ENCODE assay signal across 10 cellular contexts in the genomic region with DNA sequence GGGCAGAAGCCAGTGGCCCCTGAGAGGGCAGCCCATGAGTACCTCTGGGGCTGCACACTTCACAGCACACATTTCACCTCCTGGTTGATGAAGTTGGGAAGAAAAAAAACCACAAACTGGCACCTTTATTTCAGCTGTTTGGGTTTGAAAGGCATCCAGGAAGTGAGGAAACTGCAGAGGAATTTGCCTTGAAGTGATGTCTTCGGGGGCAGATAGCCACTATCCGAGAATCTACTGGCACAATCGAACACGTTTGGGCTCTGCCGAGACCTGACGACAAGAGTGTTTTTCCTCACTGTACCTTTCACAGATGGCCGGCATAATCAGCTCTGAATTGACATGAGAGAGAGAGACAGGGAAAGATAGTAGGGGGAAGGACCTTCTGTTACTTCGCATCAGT. TPM values are rescaled to one million over a fixed set of nuclear protein-coding genes. Genes with fewer than 3 reads are reported as not detected.
DNase-seq lines count a peak whose midpoint lies in the region; ATAC-seq, FAIRE-seq and TF ChIP-seq lines count a peak whose summit lies in the region.
"Had no signal": no experiment of that assay in that cellular context is flagged by ENCODE, and none has a peak within 500 bp of the region (broad histone marks: within the 10 kb centered on the region; RNA-seq: fewer than 3 reads in every experiment).

No MANE protein-coding gene starts in this region.

- H3K27me3 ChIP-seq in heart left ventricle (no peaks in the 10 kb centered on the region), keratinocyte (ENCODE audit: control insufficient read depth, extremely low read depth, insufficient read depth, low read length) (no peaks in the 10 kb centered on the region)

- peaks cover 12 to 89% (median 60%) of the 10 kb centered on the region in 12 donors for H3K4me1 ChIP-seq in heart left ventricle
- peaks cover 56% of the 10 kb centered on the region for H3K4me1 ChIP-seq in keratinocyte (ENCODE audit: control insufficient read depth, extremely low read depth, insufficient read depth, low read length)

- DNase-seq in heart left ventricle: no peak
- no peak for DNase-seq in Right ventricle myocardium inferior (ENCODE audit: missing footprints)
- peak; percentile 49 for DNase-seq in astrocyte of the cerebellum (ENCODE audit: low read depth)
- DNase-seq in keratinocyte (ENCODE audit: low read depth, low spot score): no peak
- DNase-seq in type B pancreatic cell (ENCODE audit: extremely low spot score, unreplicated experiment): no peak
- no peak for DNase-seq in HuH-7.5 (ENCODE audit: low spot score)
- no peak for DNase-seq in NCI-H526 (lab: John Stamatoyannopoulos, UW)
- DNase-seq: erythroblast, posterior cingulate gyrus had no signal

- no peak overlapping the region for H3K4me3 Mint-ChIP-seq in type B pancreatic cell

- intact Hi-C loops in heart left ventricle (cut with DNase I) (no loop called here), Right ventricle myocardium inferior (cut with DNase I) (no loop called here)

- H3K4me2 ChIP-seq in keratinocyte (ENCODE audit: control insufficient read depth, extremely low read depth, insufficient read depth, low read depth, low read length): peak overlapping the region; percentile 73

- H3K9me3 ChIP-seq in heart left ventricle (no peaks in the 10 kb centered on the region), keratinocyte (ENCODE audit: control insufficient read depth, low read depth, low read length) (no peaks in the 10 kb centered on the region)

- peak overlapping the region in 10 of 12 donors; percentile 11 to 84 (median 64) for H3K27ac ChIP-seq in heart left ventricle
- peak overlapping the region; percentile 74 for H3K27ac ChIP-seq in keratinocyte (ENCODE audit: control insufficient read depth, insufficient read depth, low read length)

- H3K9me1 ChIP-seq in keratinocyte (ENCODE audit: control insufficient read depth, extremely low read depth, insufficient read depth, low read length): no peaks in the 10 kb centered on the region

- dilution Hi-C loops in keratinocyte (cut with MboI; ENCODE audit: extremely low pct_ligation_motif_present, low sequenced_read_pairs): no loop called here

- peak overlapping the region; percentile 34 for H3K9ac ChIP-seq in keratinocyte (ENCODE audit: control insufficient read depth, extremely low read depth, insufficient read depth, low read length)

- no peaks in the 10 kb centered on the region for H4K20me1 ChIP-seq in keratinocyte (ENCODE audit: control insufficient read depth, extremely low read depth, insufficient read depth, low read length)

- WGBS in heart left ventricle, 4 donors: 12 to 16% (median 14%) methylated on average over 8 of the region's 8 CpGs

- no peak overlapping the region for H3K4me3 ChIP-seq in heart left ventricle
- no peak overlapping the region for H3K4me3 ChIP-seq in astrocyte of the cerebellum (ENCODE audit: low read depth, low read length)
- H3K4me3 ChIP-seq in keratinocyte (ENCODE audit: control insufficient read depth in 2 of 3, extremely low read depth in 1 of 3, insufficient read depth in 2 of 3, low read depth in 1 of 3, low read length in 3 of 3): peak overlapping the region in 2 of 3 experiments; percentile 15 to 42

- no peak for TF ChIP-seq CTCF in heart left ventricle (IDR thresholded peaks at IDR 0.05)
- no peak for TF ChIP-seq CTCF in astrocyte of the cerebellum (IDR thresholded peaks at IDR 0.05; ENCODE audit: low read depth, low read length, missing control alignments)
- TF ChIP-seq CTCF in keratinocyte (optimal IDR thresholded peaks at IDR 0.05 in 1 of 3, IDR thresholded peaks at IDR 0.05 in 1 of 3, conservative IDR thresholded peaks at IDR 0.05 in 1 of 3; ENCODE audit: extremely low read depth in 1 of 3, insufficient read depth in 2 of 3, low read length in 3 of 3): no peak
- TF ChIP-seq CTCF in type B pancreatic cell (conservative IDR thresholded peaks at IDR 0.05): no peak

- H3K27ac Mint-ChIP-seq in type B pancreatic cell: peak overlapping the region; percentile 40

- H3K36me3 ChIP-seq in heart left ventricle (no peaks in the 10 kb centered on the region), keratinocyte (ENCODE audit: control insufficient read depth in 2 of 2, extremely low read depth in 1 of 2, insufficient read depth in 2 of 2, low read length in 2 of 2) (peaks cover 0 to 3% of the 10 kb centered on the region in 2 experiments)

- in situ Hi-C loops in astrocyte of the cerebellum (cut with HindIII; ENCODE audit: low sequenced_read_pairs): no loop called here

- H2AFZ ChIP-seq in keratinocyte (ENCODE audit: control insufficient read depth, low read length): peak overlapping the region; percentile 39

- ATAC-seq in heart left ventricle (no peak), Right ventricle myocardium inferior (no peak), HG02870 (IDR thresholded peaks at IDR 0.05; ENCODE audit: unreplicated experiment) (no peak)

- no peak for TF ChIP-seq POLR2A in heart left ventricle (IDR thresholded peaks at IDR 0.05)

- peaks cover 15% of the 10 kb centered on the region for H3K79me2 ChIP-seq in keratinocyte (ENCODE audit: control insufficient read depth, insufficient read depth, low read length)

- peaks cover 3% of the 10 kb centered on the region for H3K36me3 Mint-ChIP-seq in type B pancreatic cell

- no peaks in the 10 kb centered on the region for H3K9me3 Mint-ChIP-seq in type B pancreatic cell

- FAIRE-seq in keratinocyte (lab: Jason Lieb, UNC): peak; percentile 97

- no peaks in the 10 kb centered on the region for H3K27me3 Mint-ChIP-seq in type B pancreatic cell

- H3K4me1 Mint-ChIP-seq in type B pancreatic cell (ENCODE audit: unreplicated experiment): peaks cover 57% of the 10 kb centered on the region

RNA-seq across cellular contexts. Expression of gene LRIG1, which starts 59.7 kb away (rescaled TPM):
- total RNA-seq in heart left ventricle (100 to 1,000 TPM in 4 of 9 donors, 10 to 100 TPM in 5; 71.0 to 161 (median 98.3) TPM), Right ventricle myocardium inferior (93.8 TPM), type B pancreatic cell (ENCODE audit: low replicate concordance) (10.9 and 28.9 TPM in 2 replicates)
- polyA plus RNA-seq in heart left ventricle (10 to 100 TPM; 42.3 to 52.9 TPM), keratinocyte (6.8 to 18.5 TPM (median 17.2 TPM) in 3 replicates)
- 2.9 TPM for polyA plus RNA-seq in keratinocyte (2011; ENCODE audit: low read depth)
- polyA plus RNA-seq in keratinocyte (2011; cell fraction: cytosol; rRNA removed): 8.3 and 9.4 TPM in 2 replicates
- 22.2 and 27.2 TPM in 2 replicates for polyA plus RNA-seq in keratinocyte (2011; cell fraction: nucleus; rRNA removed)
- 4.2 and 16.4 TPM in 2 replicates for polyA plus RNA-seq in keratinocyte (2012; ENCODE audit: low replicate concordance)
- 27.4 to 75.5 TPM (median 34.8 TPM) in 3 replicates for polyA minus RNA-seq in keratinocyte
- 12.9 TPM for polyA minus RNA-seq in keratinocyte (2011; cell fraction: cytosol; rRNA and poly(A)+ RNA removed)
- 26.0 and 36.4 TPM in 2 replicates for polyA minus RNA-seq in keratinocyte (2011; cell fraction: nucleus; rRNA and poly(A)+ RNA removed)

Comparison
In these comparisons a context has a peak if more than half of its experiments do, and no peak if none do; other contexts are left out.
1. H3K4me3 ChIP-seq: peak in keratinocyte (2 of 3); none in heart left ventricle (0 of 12) and astrocyte of the cerebellum (single experiment).